ENCODE assay signal across 13 cellular contexts in the genomic region with DNA sequence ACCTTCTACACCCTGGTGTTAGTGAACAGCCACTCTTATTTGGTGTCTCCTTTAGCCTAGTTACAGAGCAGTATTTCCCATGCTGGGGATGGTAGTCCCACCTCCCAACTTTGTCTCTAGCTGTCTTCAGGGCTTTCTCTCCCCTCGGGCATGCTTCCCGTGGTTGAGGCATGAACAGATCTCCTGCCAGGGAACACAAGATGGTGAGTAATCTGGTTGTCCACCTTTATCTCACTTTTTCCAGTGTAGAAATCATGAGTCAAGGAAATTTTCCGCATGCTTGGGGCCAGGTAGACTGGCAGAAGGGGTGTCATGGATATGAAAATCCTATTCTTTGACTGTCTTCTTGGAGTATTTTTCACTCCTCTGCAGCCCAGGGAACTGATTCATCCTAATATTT.
DNase-seq lines count a peak whose midpoint lies in the region; ATAC-seq and TF ChIP-seq lines count a peak whose summit lies in the region.
"Had no signal": no experiment of that assay in that cellular context is flagged by ENCODE, and none has a peak within 500 bp of the region (broad histone marks: within the 10 kb centered on the region; RNA-seq: fewer than 3 reads in every experiment).

No MANE protein-coding gene starts in this region.

- BruUV-seq in PC-3 (replicated peaks; lab: Mats Ljungman, UMichigan) = no TSS peak

- POLR2A ChIA-PET in PC-3 (lab: Charles Lee; ENCODE audit: unreplicated experiment) = no interaction called here

- no peak overlapping the region for H3K27ac Mint-ChIP-seq in neural progenitor cell
- H3K27ac Mint-ChIP-seq in mesothelial cell of epicardium = no peak overlapping the region
- H3K27ac Mint-ChIP-seq: CD8-positive, alpha-beta memory T cell; nephron progenitor cell had no signal

- intact Hi-C loops in PC-3 (cut with micrococcal nuclease) (loop anchor here (5.0 to 10.0 kb wide), 3 partner anchors 690 to 963 kb away; no protein-coding TSS in a partner anchor), left cardiac atrium (cut with DNase I) (no loop called here)

- peak overlapping the region; percentile 68 for H3K27ac ChIP-seq in PC-3 (ENCODE audit: low read length)
- H3K27ac ChIP-seq in neural progenitor cell = no peak overlapping the region
- H3K27ac ChIP-seq: SK-N-MC, vagina had no signal

- H3K36me3 Mint-ChIP-seq in neural progenitor cell = peaks cover 2% of the 10 kb centered on the region
- H3K36me3 Mint-ChIP-seq in mesothelial cell of epicardium = peaks cover 6% of the 10 kb centered on the region
- H3K36me3 Mint-ChIP-seq: CD8-positive, alpha-beta memory T cell had no signal

- H3K9me2 ChIP-seq in PC-3 (replicated peaks; ENCODE audit: low read length) = no peaks in the 10 kb centered on the region

- H2AFZ ChIP-seq in PC-3 (ENCODE audit: low read length) (0 out of 2 replicates have a peak overlapping the region, but pooled peaks have one; percentile 22), neural progenitor cell (replicated peaks) (peak overlapping the region; percentile 77)

- DNase-seq in PC-3 (peak; percentile 74), choroid plexus epithelial cell (ENCODE audit: low read depth) (peak; percentile 61), neural progenitor cell (ENCODE audit: low spot score) (no peak), GM19238 (ENCODE audit: insufficient read length, low spot score) (no peak), left cardiac atrium (no peak), mesothelial cell of epicardium (ENCODE audit: low spot score in 2 of 2, unreplicated experiment in 2 of 2) (no peak), NCI-H82 (lab: John Stamatoyannopoulos, UW) (no peak)
- DNase-seq: CD8-positive, alpha-beta memory T cell; NCI-H146; nephron progenitor cell had no signal

- peak; percentile 9 for ATAC-seq in GM19467 (IDR thresholded peaks at IDR 0.05; ENCODE audit: unreplicated experiment)
- ATAC-seq in PC-3 = no peak
- ATAC-seq in left cardiac atrium = no peak

- H3K9me3 Mint-ChIP-seq in neural progenitor cell (peaks cover 4% of the 10 kb centered on the region), mesothelial cell of epicardium (peaks cover 21% of the 10 kb centered on the region)

- H3K9me3 ChIP-seq in PC-3 (ENCODE audit: low read length) (no peaks in the 10 kb centered on the region), neural progenitor cell (ENCODE audit: low read depth) (peaks cover 9% of the 10 kb centered on the region)
- H3K9me3 ChIP-seq: vagina had no signal

- H3K4me3 ChIP-seq in PC-3 (ENCODE audit: low read length) (no peak overlapping the region), choroid plexus epithelial cell (ENCODE audit: low read depth, low read length) (no peak overlapping the region), neural progenitor cell (no peak overlapping the region)
- H3K4me3 ChIP-seq: SK-N-MC, vagina had no signal

- H3K4me2 ChIP-seq in PC-3 (ENCODE audit: low read length) (peak overlapping the region; percentile 48), neural progenitor cell (no peak overlapping the region)

- H3K36me3 ChIP-seq in PC-3 (ENCODE audit: low read depth, low read length) (no peaks in the 10 kb centered on the region), neural progenitor cell (no peaks in the 10 kb centered on the region)
- H3K36me3 ChIP-seq: vagina had no signal

- TF ChIP-seq CTCF in PC-3 (conservative IDR thresholded peaks at IDR 0.05; ENCODE audit: low read depth, low read length) (no peak), choroid plexus epithelial cell (conservative IDR thresholded peaks at IDR 0.05; ENCODE audit: low read depth, low read length) (no peak), neural progenitor cell (IDR thresholded peaks at IDR 0.05) (no peak), mesothelial cell of epicardium (IDR thresholded peaks at IDR 0.05; ENCODE audit: unreplicated experiment) (no peak)

- no peaks in the 10 kb centered on the region for H3K79me2 ChIP-seq in PC-3 (ENCODE audit: low read length)
- H3K79me2 ChIP-seq in neural progenitor cell (ENCODE audit: low read depth) = no peaks in the 10 kb centered on the region

- no peaks in the 10 kb centered on the region for H3K27me3 Mint-ChIP-seq in neural progenitor cell (ENCODE audit: insufficient read depth, low read depth)
- H3K27me3 Mint-ChIP-seq in mesothelial cell of epicardium (ENCODE audit: low read depth) = no peaks in the 10 kb centered on the region
- H3K27me3 Mint-ChIP-seq: CD8-positive, alpha-beta memory T cell had no signal

- H3K4me1 Mint-ChIP-seq in neural progenitor cell (peaks cover 2% of the 10 kb centered on the region), mesothelial cell of epicardium (no peaks in the 10 kb centered on the region)
- H3K4me1 Mint-ChIP-seq: CD8-positive, alpha-beta memory T cell; nephron progenitor cell had no signal

- H4K20me1 ChIP-seq in PC-3 (ENCODE audit: low read length) = no peaks in the 10 kb centered on the region
- H4K20me1 ChIP-seq in neural progenitor cell (ENCODE audit: low read depth) = no peaks in the 10 kb centered on the region

- CTCF ChIA-PET in PC-3 (lab: Charles Lee) = interaction anchor here (0.5 kb wide), 1 partner anchor 953 kb away, joined by 3 read pairs; no protein-coding TSS in a partner anchor

- no peaks in the 10 kb centered on the region for H3K27me3 ChIP-seq in PC-3 (ENCODE audit: low read length)
- no peaks in the 10 kb centered on the region for H3K27me3 ChIP-seq in neural progenitor cell
- H3K27me3 ChIP-seq: vagina had no signal

- H3K4me3 Mint-ChIP-seq in neural progenitor cell (no peak overlapping the region), mesothelial cell of epicardium (no peak overlapping the region)
- H3K4me3 Mint-ChIP-seq: CD8-positive, alpha-beta memory T cell; nephron progenitor cell had no signal

- H3K4me1 ChIP-seq in PC-3 (ENCODE audit: insufficient read depth, low read length) (peaks cover 6% of the 10 kb centered on the region; the same call in 1 of the 2 replicates), neural progenitor cell (no peaks in the 10 kb centered on the region)
- H3K4me1 ChIP-seq: vagina had no signal

- no peak overlapping the region for H3K9ac ChIP-seq in PC-3 (ENCODE audit: low read length)
- H3K9ac ChIP-seq in neural progenitor cell = no peak overlapping the region

- H3F3A ChIP-seq in PC-3 (ENCODE audit: low read length, unreplicated experiment) = no peaks in the 10 kb centered on the region
- no peaks in the 10 kb centered on the region for H3F3A ChIP-seq in neural progenitor cell (ENCODE audit: low read depth)

Comparison
In these comparisons a context has a peak if more than half of its experiments do, and no peak if none do; other contexts are left out.
1. DNase-seq: peak in PC-3 (single experiment) and choroid plexus epithelial cell (single experiment); none in neural progenitor cell (single experiment), GM19238 (single experiment), left cardiac atrium (single experiment), mesothelial cell of epicardium (0 of 2) and NCI-H82 (single experiment).